7 cellular contexts compared by ENCODE assay signal in the genomic region with DNA sequence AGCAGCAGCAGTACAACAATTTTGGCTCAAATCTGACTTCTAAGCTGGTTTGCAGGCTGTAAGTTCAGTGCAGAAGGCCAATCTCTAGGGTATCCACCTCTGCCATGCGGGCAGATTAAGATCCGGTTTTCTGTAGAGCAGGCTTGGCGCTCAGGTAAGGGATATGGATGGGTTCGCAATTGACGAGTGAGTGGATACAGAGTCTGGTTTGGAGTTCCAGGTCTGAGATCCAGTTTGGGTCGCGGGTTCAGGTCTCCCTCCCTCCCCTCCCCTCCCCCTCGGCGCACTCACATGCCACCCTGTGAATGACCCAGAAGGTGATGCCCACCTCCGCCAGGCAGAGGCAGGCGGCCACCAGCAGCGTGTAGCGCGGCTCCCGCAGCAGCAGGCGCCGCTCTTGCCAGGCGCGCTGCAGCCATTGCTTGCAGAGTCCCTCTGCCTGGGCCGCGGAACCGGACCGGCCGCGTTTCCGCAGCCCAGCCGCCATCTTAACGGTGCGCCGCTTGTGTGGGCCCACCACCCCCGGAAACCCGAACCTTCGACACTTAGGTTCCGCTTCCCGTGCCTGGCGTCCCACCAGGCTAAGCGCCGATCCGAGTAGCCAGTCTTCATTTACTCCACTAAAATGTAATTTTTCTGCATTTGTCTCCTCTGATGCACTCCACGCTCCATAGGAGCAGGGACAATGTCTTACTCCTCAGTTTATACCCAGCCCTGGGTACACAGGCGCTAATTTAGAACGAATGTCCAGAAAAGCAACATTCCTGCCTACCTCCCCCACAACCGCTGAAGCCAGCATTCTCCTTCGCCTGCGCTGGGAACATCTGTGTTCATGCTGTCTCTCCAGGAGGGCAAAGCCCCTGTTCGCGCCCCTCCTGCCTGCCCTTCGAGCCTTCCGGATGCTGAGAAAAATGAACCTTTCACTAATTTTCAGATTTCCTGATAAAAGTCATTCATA. TPM values are rescaled to one million over a fixed set of nuclear protein-coding genes. Genes with fewer than 3 reads are reported as not detected.
A peak's percentile ranks its signal among the peaks of the same experiment; 100 is the strongest.
DNase-seq lines count a peak whose midpoint lies in the region; ATAC-seq, FAIRE-seq and TF ChIP-seq lines count a peak whose summit lies in the region.

A gene (minus strand): TSS at position 509 of the 958 bp plus-strand sequence. CDS start 22 bp downstream, at position 487.

- no peak for TF ChIP-seq CTCF in WI38 (IDR thresholded peaks at IDR 0.05; ENCODE audit: low read depth, low read length)
- no peak for TF ChIP-seq CTCF in breast epithelium (IDR thresholded peaks at IDR 0.05)

- peak; percentile 56 for ATAC-seq in GM18505 (IDR thresholded peaks at IDR 0.05; ENCODE audit: unreplicated experiment)
- peak; percentile 42 for ATAC-seq in HG02943 (IDR thresholded peaks at IDR 0.05; ENCODE audit: low read depth, unreplicated experiment)

- H3K27me3 ChIP-seq in breast epithelium (no peaks in the 10 kb centered on the region), small intestine (ENCODE audit: control insufficient read depth in 2 of 2, insufficient read depth in 2 of 2, low read length in 2 of 2) (no peaks in the 10 kb centered on the region)

- H3K27ac ChIP-seq in breast epithelium (peak within 1 kb of the TSS; percentile 74 to 86), small intestine (ENCODE audit: low read depth in 1 of 2, low read length in 1 of 2) (peak within 1 kb of the TSS; percentile 75 to 86)

- H3K9me3 ChIP-seq in breast epithelium (no peaks in the 10 kb centered on the region), small intestine (ENCODE audit: control insufficient read depth, low read depth) (no peaks in the 10 kb centered on the region)

- peak; percentile 93 for TF ChIP-seq POLR2A in GM18505 (IDR thresholded peaks at IDR 0.05; ENCODE audit: borderline replicate concordance, extremely low read depth, insufficient read depth, insufficient read length)
- no peak for TF ChIP-seq POLR2A in breast epithelium (IDR thresholded peaks at IDR 0.05)

- no peak for FAIRE-seq in small intestine (lab: Jason Lieb, UNC)

- H3K4me1 ChIP-seq in breast epithelium (peaks cover 0 to 3% of the 10 kb centered on the region in 2 donors), small intestine (ENCODE audit: control insufficient read depth in 2 of 2, insufficient read depth in 1 of 2, low read depth in 1 of 2, low read length in 1 of 2) (no peaks in the 10 kb centered on the region)

- intact Hi-C loops in breast epithelium (cut with DNase I; ENCODE audit: low total_unique reads), result loop anchor here (10.0 kb wide), 1 partner anchor 64 kb away; a partner anchor contains a TSS

- WGBS in small intestine, 3 donors, result 0 to 1% (median 1%) methylated on average over 44 to 49 of the region's 49 CpGs

- peak within 1 kb of the TSS; percentile 95 for H3K4me3 ChIP-seq in WI38 (ENCODE audit: low read depth, low read length)
- peak within 1 kb of the TSS; percentile 81 to 91 (median 88) for H3K4me3 ChIP-seq in breast epithelium
- peak within 1 kb of the TSS; percentile 53 to 71 for H3K4me3 ChIP-seq in small intestine (ENCODE audit: low read depth in 1 of 2, low read length in 2 of 2)

- peaks cover 3% of the 10 kb centered on the region for H3K36me3 ChIP-seq in breast epithelium
- H3K36me3 ChIP-seq in small intestine (ENCODE audit: control insufficient read depth in 2 of 2, insufficient read depth in 2 of 2, low read length in 2 of 2), result peaks cover 9% of the 10 kb centered on the region in 2 donors

- DNase-seq in NCI-H2107 treated with DMSO at 0.1 percent for 48 hours (lab: John Stamatoyannopoulos, UW; ENCODE audit: unreplicated experiment), result peak; percentile 86
- peak; percentile 58 to 85 for DNase-seq in breast epithelium (ENCODE audit: low spot score in 2 of 2)
- peak; percentile 85 for DNase-seq in iPS-NIHi7 (ENCODE audit: extremely low spot score)
- DNase-seq in small intestine, result peak; percentile 83

RNA-seq across cellular contexts. Expression of the gene that starts here (rescaled TPM):
- 10 to 100 TPM; 36.4 to 46.5 (median 42.6) TPM for total RNA-seq in breast epithelium
- 10 to 100 TPM; 13.0 to 48.4 (median 16.2) TPM for polyA plus RNA-seq in small intestine

Comparison
In these comparisons a context has a peak if more than half of its experiments do, and no peak if none do; other contexts are left out.
1. Peak in every context shown above with its lines: DNase-seq, ATAC-seq, H3K4me3 ChIP-seq and H3K27ac ChIP-seq.